Comparison of ENCODE assay signal across 9 cellular contexts in genomic region chr6:32816746-32817204, GRCh38. TPM values are rescaled to one million over a fixed set of nuclear protein-coding genes. Genes with fewer than 3 reads are reported as not detected.
DNase-seq lines count a peak whose midpoint lies in the region; ATAC-seq and TF ChIP-seq lines count a peak whose summit lies in the region.
"Had no signal": no experiment of that assay in that cellular context is flagged by ENCODE, and none has a peak within 500 bp of the region (broad histone marks: within the 10 kb centered on the region; RNA-seq: fewer than 3 reads in every experiment).

Gene HLA-DOB (minus strand): TSS chr6:32817002. CDS start chr6:32816951, 51 bp downstream.

- H3K36me3 Mint-ChIP-seq in osteocyte (ENCODE audit: unreplicated experiment): no peaks in the 10 kb centered on the region

- H3K4me1 ChIP-seq in trophoblast cell (ENCODE audit: control insufficient read depth in 1 of 2, insufficient read depth in 2 of 2, low read length in 2 of 2): peaks cover 13 to 15% of the 10 kb centered on the region in 2 experiments
- no peaks in the 10 kb centered on the region for H3K4me1 ChIP-seq in effector memory CD4-positive, alpha-beta T cell (ENCODE audit: control insufficient read depth, insufficient read depth, low read length, poor library complexity, severe bottlenecking)

- peak within 1 kb of the TSS; percentile 40 for H3K27ac ChIP-seq in trophoblast cell (ENCODE audit: low read depth, low read length)
- no peak within 1 kb of the TSS for H3K27ac ChIP-seq in effector memory CD4-positive, alpha-beta T cell (ENCODE audit: insufficient read depth, low read length, poor library complexity, severe bottlenecking)
- H3K27ac ChIP-seq: HL-60 had no signal

- H2BK5ac ChIP-seq in trophoblast cell (ENCODE audit: low read depth, low read length, poor library complexity): no peak within 1 kb of the TSS

- H3K79me2 ChIP-seq in trophoblast cell (ENCODE audit: control insufficient read depth, insufficient read depth, low read length, poor library complexity): no peaks in the 10 kb centered on the region

- peak within 1 kb of the TSS; percentile 41 for H2BK120ac ChIP-seq in trophoblast cell (ENCODE audit: insufficient read depth, low read length, poor library complexity)

- no peak within 1 kb of the TSS for H4K8ac ChIP-seq in trophoblast cell (ENCODE audit: low read depth, low read length)

- TF ChIP-seq CTCF in osteocyte (IDR thresholded peaks at IDR 0.05): no peak

- H3K9ac ChIP-seq in trophoblast cell (ENCODE audit: low read length): no peak within 1 kb of the TSS

- H3K4me3 Mint-ChIP-seq in osteocyte (ENCODE audit: unreplicated experiment): no peak within 1 kb of the TSS

- no peaks in the 10 kb centered on the region for H3K9me3 ChIP-seq in trophoblast cell (ENCODE audit: insufficient read depth, low read depth, low read length)
- H3K9me3 ChIP-seq in effector memory CD4-positive, alpha-beta T cell (ENCODE audit: control insufficient read depth, low read length): no peaks in the 10 kb centered on the region

- H3K4ac ChIP-seq in trophoblast cell (ENCODE audit: low read depth, low read length): no peak within 1 kb of the TSS

- H4K91ac ChIP-seq in trophoblast cell (ENCODE audit: low read depth, low read length): peak within 1 kb of the TSS; percentile 55

- H3K14ac ChIP-seq in trophoblast cell (ENCODE audit: low read length): no peak within 1 kb of the TSS

- no peaks in the 10 kb centered on the region for H3K36me3 ChIP-seq in trophoblast cell (ENCODE audit: control insufficient read depth in 1 of 2, insufficient read depth in 2 of 2, low read length in 2 of 2)
- H3K36me3 ChIP-seq in effector memory CD4-positive, alpha-beta T cell (ENCODE audit: control insufficient read depth, insufficient read depth, low read length): no peaks in the 10 kb centered on the region

- H2BK12ac ChIP-seq in trophoblast cell (ENCODE audit: low read length): no peak within 1 kb of the TSS

- no peak within 1 kb of the TSS for H3K18ac ChIP-seq in trophoblast cell (ENCODE audit: low read length)

- no peaks in the 10 kb centered on the region for H3K27me3 ChIP-seq in trophoblast cell (ENCODE audit: insufficient read depth, low read length)
- H3K27me3 ChIP-seq in effector memory CD4-positive, alpha-beta T cell (replicated peaks; ENCODE audit: control insufficient read depth, insufficient read depth, low read length, poor library complexity, severe bottlenecking): no peaks in the 10 kb centered on the region

- peaks cover 44% of the 10 kb centered on the region for H3K27me3 Mint-ChIP-seq in osteocyte (ENCODE audit: unreplicated experiment)

- peaks cover 5% of the 10 kb centered on the region for H3K4me1 Mint-ChIP-seq in osteocyte (ENCODE audit: unreplicated experiment)

- no CpG with 5 or more reads among the region's 3 CpGs for WGBS in trophoblast cell (ENCODE audit: extremely low coverage, insufficient coverage, insufficient read length)

- H3K4me3 ChIP-seq in trophoblast cell (ENCODE audit: low read depth, low read length): no peak within 1 kb of the TSS
- H3K4me3 ChIP-seq in effector memory CD4-positive, alpha-beta T cell (ENCODE audit: insufficient read depth, low read depth, low read length, poor library complexity, severe bottlenecking): no peak within 1 kb of the TSS

- H3K9me3 Mint-ChIP-seq in osteocyte (ENCODE audit: unreplicated experiment): no peaks in the 10 kb centered on the region

- H4K12ac ChIP-seq in trophoblast cell (ENCODE audit: low read depth, low read length): no peak within 1 kb of the TSS

- no peak within 1 kb of the TSS for H2AK5ac ChIP-seq in trophoblast cell (ENCODE audit: low read length)

- H3K79me1 ChIP-seq in trophoblast cell (ENCODE audit: low read length): peaks cover 3% of the 10 kb centered on the region

- DNase-seq in cerebellar cortex (ENCODE audit: low spot score): peak; percentile 8
- peak; percentile 85 to 94 for DNase-seq in trophoblast cell
- DNase-seq in effector memory CD4-positive, alpha-beta T cell: no peak
- no peak for DNase-seq in T-helper 9 cell
- DNase-seq in osteocyte (ENCODE audit: extremely low spot score, unreplicated experiment): no peak

- H2AFZ ChIP-seq in trophoblast cell (ENCODE audit: insufficient read depth, low read length, poor library complexity): no peak within 1 kb of the TSS

- H3K4me2 ChIP-seq in trophoblast cell (ENCODE audit: low read length): peak within 1 kb of the TSS; percentile 29

- ATAC-seq in GM18502 (IDR thresholded peaks at IDR 0.05; ENCODE audit: poor library complexity, unreplicated experiment) (peak; percentile 59), HG03175 (IDR thresholded peaks at IDR 0.05; ENCODE audit: unreplicated experiment) (peak; percentile 29), HG03196 (IDR thresholded peaks at IDR 0.05; ENCODE audit: unreplicated experiment) (no peak)

- H3K27ac Mint-ChIP-seq in osteocyte (ENCODE audit: unreplicated experiment): no peak within 1 kb of the TSS

- H3K23ac ChIP-seq in trophoblast cell (ENCODE audit: low read length): peak within 1 kb of the TSS; percentile 80

RNA-seq across cellular contexts. Expression of gene HLA-DOB, which starts in this region (rescaled TPM):
- 0.15 and 0.21 TPM in 2 replicates for polyA plus RNA-seq in trophoblast cell (2013)
- 0.24 and 0.57 TPM in 2 replicates for total RNA-seq in osteocyte

Comparison
In these comparisons a context has a peak if more than half of its experiments do, and no peak if none do; other contexts are left out.
1. DNase-seq: peak in cerebellar cortex (single experiment) and trophoblast cell (2 of 2); none in effector memory CD4-positive, alpha-beta T cell (0 of 3), T-helper 9 cell (single experiment) and osteocyte (single experiment).